34 cellular contexts compared by ENCODE assay signal in genomic region chr12:44503329-44503728, GRCh38.
"Had no signal": no experiment of that assay in that cellular context is flagged by ENCODE, and none has a peak within 500 bp of the region (broad histone marks: within the 10 kb centered on the region; RNA-seq: fewer than 3 reads in every experiment).

No MANE protein-coding gene starts in this region.

- H3K27ac ChIP-seq: adrenal gland, body of pancreas, brain microvascular endothelial cell, VCaP had no signal

- H3K36me3 ChIP-seq: adrenal gland, brain microvascular endothelial cell had no signal

- H3K27me3 ChIP-seq: adrenal gland, body of pancreas, brain microvascular endothelial cell had no signal

- ATAC-seq: activated CD8-positive, alpha-beta T cell treated with anti-CD3 and anti-CD28 coated beads for 36 hours; activated naive CD4-positive, alpha-beta T cell treated with anti-CD3 and anti-CD28 coated beads, Interleukin-2, amount 50 U/mL, for 72 hours; activated T-cell treated with anti-CD3 and anti-CD28 coated beads, Interleukin-2, amount 50 U/mL, for 4 hours; activated T-cell treated with anti-CD3 and anti-CD28 coated beads, Interleukin-2, amount 50 U/mL, for 72 hours; activated T-helper 17 cell treated with anti-CD3 and anti-CD28 coated beads, Interleukin-2, amount 50 U/mL, for 72 hours; body of pancreas had no signal

- H3K4me3 ChIP-seq: adrenal gland, body of pancreas had no signal

- H3K27me3 Mint-ChIP-seq: activated B cell treated with CpG ODN at 0.5 μM for 24 hours; activated CD4-positive, alpha-beta memory T cell treated with anti-CD3 and anti-CD28 coated beads for 36 hours; activated CD4-positive, alpha-beta T cell treated with anti-CD3 and anti-CD28 coated beads, Interleukin-2, amount 10 ng/mL, durations not matched to agents 24 days and 14 days; activated CD8-positive, alpha-beta T cell treated with anti-CD3 and anti-CD28 coated beads for 36 hours; activated naive CD8-positive, alpha-beta T cell treated with anti-CD3 and anti-CD28 coated beads for 36 hours; activated T-helper 17 cell treated with anti-CD3 and anti-CD28 coated beads, Interleukin-2, amount 50 U/mL, for 72 hours had no signal

- H3K4me1 Mint-ChIP-seq: activated B cell treated with CpG ODN at 0.5 μM for 24 hours; activated CD4-positive, alpha-beta T cell treated with anti-CD3 and anti-CD28 coated beads, Interleukin-2, amount 10 ng/mL, durations not matched to agents 24 days and 14 days; activated naive CD8-positive, alpha-beta T cell treated with anti-CD3 and anti-CD28 coated beads for 36 hours; activated T-helper 17 cell treated with anti-CD3 and anti-CD28 coated beads, Interleukin-2, amount 50 U/mL, for 72 hours had no signal

- H3K27ac Mint-ChIP-seq: activated B cell treated with CpG ODN at 0.5 μM for 24 hours; activated CD4-positive, alpha-beta memory T cell treated with anti-CD3 and anti-CD28 coated beads for 36 hours; activated CD4-positive, alpha-beta T cell treated with anti-CD3 and anti-CD28 coated beads, Interleukin-2, amount 10 ng/mL, durations not matched to agents 24 days and 14 days; activated CD8-positive, alpha-beta T cell treated with anti-CD3 and anti-CD28 coated beads for 36 hours; activated naive CD4-positive, alpha-beta T cell treated with anti-CD3 and anti-CD28 coated beads for 36 hours; activated naive CD4-positive, alpha-beta T cell treated with anti-CD3 and anti-CD28 coated beads, Interleukin-2, amount 50 U/mL, for 72 hours; activated naive CD8-positive, alpha-beta T cell treated with anti-CD3 and anti-CD28 coated beads for 36 hours; activated T-cell treated with anti-CD3 and anti-CD28 coated beads, Interleukin-2, amount 50 U/mL, for 72 hours; activated T-helper 1 cell treated with anti-CD3 and anti-CD28 coated beads, Interleukin-12 subunit alpha, Interleukin-12 subunit beta, Interleukin-2, Interleukin-4 antibody, amounts not matched to agents 30 ng/mL and 10 ng/mL and 1 ng/mL, durations not matched to agents 14 hours and 24 hours and 36 hours; activated T-helper 17 cell treated with anti-CD3 and anti-CD28 coated beads, Interleukin-2, amount 50 U/mL, for 72 hours; T-helper 1 cell treated with Interleukin-12 subunit alpha and Interleukin-12 subunit beta and Interleukin-4 antibody, amounts not matched to agents 30 μg/mL and 1 μg/mL, for 36 hours; T-helper 2 cell treated with Interferon-gamma antibody and Interleukin-4, amounts not matched to agents 5 μg/mL and 100 μg/mL, for 36 hours had no signal

- DNase-seq: activated B cell treated with CpG ODN at 0.5 μM for 24 hours; activated CD4-positive, alpha-beta memory T cell treated with anti-CD3 and anti-CD28 coated beads for 36 hours; activated CD4-positive, alpha-beta T cell treated with anti-CD3 and anti-CD28 coated beads for 4 hours; activated CD4-positive, alpha-beta T cell treated with anti-CD3 and anti-CD28 coated beads, Interleukin-2, amount 10 ng/mL, durations not matched to agents 24 days and 14 days; activated CD4-positive, alpha-beta T cell treated with anti-CD3 and anti-CD28 coated beads, Interleukin-2, amount 50 U/mL, for 1 hour; activated CD4-positive, alpha-beta T cell treated with anti-CD3 and anti-CD28 coated beads, Interleukin-2, amount 50 U/mL, for 4 hours; activated CD4-positive, CD25-positive, alpha-beta regulatory T cell treated with anti-CD3 and anti-CD28 coated beads, Interleukin-2, amount 50 U/mL, for 72 hours; activated CD8-positive, alpha-beta memory T cell treated with anti-CD3 and anti-CD28 coated beads, Interleukin-2, amount 50 U/mL, for 4 hours; activated CD8-positive, alpha-beta T cell treated with anti-CD3 and anti-CD28 coated beads for 36 hours; activated effector memory CD4-positive, alpha-beta T cell treated with anti-CD3 and anti-CD28 coated beads, Interleukin-2, amount 50 U/mL, for 16 hours; activated gamma-delta T cell treated with Interleukin-2 at 50 U/mL for 16 hours; activated naive CD4-positive, alpha-beta T cell; activated naive CD4-positive, alpha-beta T cell treated with anti-CD3 and anti-CD28 coated beads for 36 hours; activated naive CD4-positive, alpha-beta T cell treated with anti-CD3 and anti-CD28 coated beads, Interleukin-2, amount 50 U/mL, for 16 hours; activated naive CD8-positive, alpha-beta T cell treated with anti-CD3 and anti-CD28 coated beads for 36 hours; activated T-cell treated with anti-CD3 and anti-CD28 coated beads for 4 hours; activated T-cell treated with anti-CD3 and anti-CD28 coated beads, Interleukin-2, amount 50 U/mL, for 1 hour; activated T-cell treated with anti-CD3 and anti-CD28 coated beads, Interleukin-2, amount 50 U/mL, for 4 hours; activated T-cell treated with anti-CD3 and anti-CD28 coated beads, Interleukin-2, amount 50 U/mL, for 72 hours; adrenal gland; amniotic stem cell; aorta; body of pancreas; brain microvascular endothelial cell; central memory CD4-positive, alpha-beta T cell; T-helper 1 cell; T-helper 2 cell; T-helper 9 cell had no signal

- H3K4me1 ChIP-seq: adrenal gland, body of pancreas had no signal

- H3K4me3 Mint-ChIP-seq: activated B cell treated with CpG ODN at 0.5 μM for 24 hours; activated CD4-positive, alpha-beta memory T cell treated with anti-CD3 and anti-CD28 coated beads for 36 hours; activated CD4-positive, alpha-beta T cell treated with anti-CD3 and anti-CD28 coated beads, Interleukin-2, amount 10 ng/mL, durations not matched to agents 24 days and 14 days; activated CD8-positive, alpha-beta T cell treated with anti-CD3 and anti-CD28 coated beads for 36 hours; activated naive CD4-positive, alpha-beta T cell treated with anti-CD3 and anti-CD28 coated beads for 36 hours; activated naive CD8-positive, alpha-beta T cell treated with anti-CD3 and anti-CD28 coated beads for 36 hours; activated T-cell treated with anti-CD3 and anti-CD28 coated beads, Interleukin-2, amount 50 U/mL, for 4 hours; activated T-cell treated with anti-CD3 and anti-CD28 coated beads, Interleukin-2, amount 50 U/mL, for 72 hours; activated T-helper 1 cell treated with anti-CD3 and anti-CD28 coated beads, Interleukin-12 subunit alpha, Interleukin-12 subunit beta, Interleukin-2, Interleukin-4 antibody, amounts not matched to agents 30 ng/mL and 10 ng/mL and 1 ng/mL, durations not matched to agents 14 hours and 24 hours and 36 hours; activated T-helper 17 cell treated with anti-CD3 and anti-CD28 coated beads, Interleukin-2, amount 50 U/mL, for 72 hours; T-helper 1 cell treated with Interleukin-12 subunit alpha and Interleukin-12 subunit beta and Interleukin-4 antibody, amounts not matched to agents 30 μg/mL and 1 μg/mL, for 36 hours; T-helper 2 cell treated with Interferon-gamma antibody and Interleukin-4, amounts not matched to agents 5 μg/mL and 100 μg/mL, for 36 hours had no signal

- H3K9me3 ChIP-seq: adrenal gland, body of pancreas had no signal

- H3K9me3 Mint-ChIP-seq: activated CD4-positive, alpha-beta T cell treated with anti-CD3 and anti-CD28 coated beads, Interleukin-2, amount 10 ng/mL, durations not matched to agents 24 days and 14 days; activated T-cell treated with anti-CD3 and anti-CD28 coated beads, Interleukin-2, amount 50 U/mL, for 4 hours; activated T-helper 1 cell treated with anti-CD3 and anti-CD28 coated beads, Interleukin-12 subunit alpha, Interleukin-12 subunit beta, Interleukin-2, Interleukin-4 antibody, amounts not matched to agents 30 ng/mL and 10 ng/mL and 1 ng/mL, durations not matched to agents 14 hours and 24 hours and 36 hours; activated T-helper 17 cell treated with anti-CD3 and anti-CD28 coated beads, Interleukin-2, amount 50 U/mL, for 72 hours; T-helper 1 cell treated with Interleukin-12 subunit alpha and Interleukin-12 subunit beta and Interleukin-4 antibody, amounts not matched to agents 30 μg/mL and 1 μg/mL, for 36 hours; T-helper 2 cell treated with Interferon-gamma antibody and Interleukin-4, amounts not matched to agents 5 μg/mL and 100 μg/mL, for 36 hours had no signal
